ENCODE assay signal across 22 cellular contexts in the genomic region with DNA sequence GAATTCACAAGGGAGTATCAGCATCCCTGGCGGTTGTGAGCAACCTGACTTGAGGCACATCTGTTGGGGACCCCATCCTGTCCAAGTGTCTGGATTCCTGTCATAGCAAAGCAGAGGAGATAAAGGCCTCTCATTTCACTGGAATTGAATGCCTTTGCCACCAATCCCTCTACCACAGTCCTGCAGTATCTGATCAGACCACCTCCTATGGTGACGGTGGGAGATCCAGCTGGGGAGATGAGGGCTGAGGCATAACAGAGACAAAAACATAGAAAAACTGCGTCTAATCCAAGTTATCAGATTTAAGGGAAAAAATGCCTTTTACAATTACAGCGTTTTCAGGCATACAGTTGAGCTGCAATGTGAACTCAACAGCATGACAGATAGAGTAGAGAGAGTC.
"Had no signal": no experiment of that assay in that cellular context is flagged by ENCODE, and none has a peak within 500 bp of the region (broad histone marks: within the 10 kb centered on the region; RNA-seq: fewer than 3 reads in every experiment).

No MANE protein-coding gene starts in this region.

- H3K27me3 ChIP-seq: esophagus squamous epithelium, right atrium auricular region, testis, tibial artery, upper lobe of left lung had no signal

- H3K36me3 ChIP-seq: esophagus squamous epithelium, lower lobe of right lung, prostate gland, right atrium auricular region, tibial artery, upper lobe of left lung had no signal

- DNase-seq: dermis blood vessel endothelial cell; effector memory CD4-positive, alpha-beta T cell; erythroblast; esophagus squamous epithelium; immature natural killer cell; left ventricle myocardium superior; lower lobe of right lung; natural killer cell; stimulated activated CD4-positive, alpha-beta T cell treated with anti-CD3 and anti-CD28 coated beads, Interleukin-2, amount 100 ng/mL, for 24 hours; stimulated activated CD4-positive, alpha-beta T cell treated with anti-CD3 and anti-CD28 coated beads, Interleukin-4, amount 100 ng/mL, for 24 hours; stimulated activated naive CD8-positive, alpha-beta T cell treated with anti-CD3 and anti-CD28 coated beads, Interleukin-15, Interleukin-2, amounts not matched to agents 100 U/mL and 50 U/mL, for 24 hours; substantia nigra; testis; tibial artery; upper lobe of left lung had no signal

- H3K27ac ChIP-seq: esophagus squamous epithelium, lower lobe of right lung, prostate gland, right atrium auricular region, testis, tibial artery, upper lobe of left lung had no signal

- H3K4me3 ChIP-seq: esophagus squamous epithelium, lower lobe of right lung, prostate gland, right atrium auricular region, testis, tibial artery, upper lobe of left lung had no signal

- H3K9me3 ChIP-seq: esophagus squamous epithelium, lower lobe of right lung, prostate gland, right atrium auricular region, testis, tibial artery, upper lobe of left lung had no signal

- H3K4me1 ChIP-seq: esophagus squamous epithelium, lower lobe of right lung, prostate gland, right atrium auricular region, testis, tibial artery, upper lobe of left lung had no signal

- FAIRE-seq: colon, endometrium, frontal cortex, keratinocyte, urothelium cell line had no signal
